ENCODE assay signal across 9 cellular contexts in the genomic region with DNA sequence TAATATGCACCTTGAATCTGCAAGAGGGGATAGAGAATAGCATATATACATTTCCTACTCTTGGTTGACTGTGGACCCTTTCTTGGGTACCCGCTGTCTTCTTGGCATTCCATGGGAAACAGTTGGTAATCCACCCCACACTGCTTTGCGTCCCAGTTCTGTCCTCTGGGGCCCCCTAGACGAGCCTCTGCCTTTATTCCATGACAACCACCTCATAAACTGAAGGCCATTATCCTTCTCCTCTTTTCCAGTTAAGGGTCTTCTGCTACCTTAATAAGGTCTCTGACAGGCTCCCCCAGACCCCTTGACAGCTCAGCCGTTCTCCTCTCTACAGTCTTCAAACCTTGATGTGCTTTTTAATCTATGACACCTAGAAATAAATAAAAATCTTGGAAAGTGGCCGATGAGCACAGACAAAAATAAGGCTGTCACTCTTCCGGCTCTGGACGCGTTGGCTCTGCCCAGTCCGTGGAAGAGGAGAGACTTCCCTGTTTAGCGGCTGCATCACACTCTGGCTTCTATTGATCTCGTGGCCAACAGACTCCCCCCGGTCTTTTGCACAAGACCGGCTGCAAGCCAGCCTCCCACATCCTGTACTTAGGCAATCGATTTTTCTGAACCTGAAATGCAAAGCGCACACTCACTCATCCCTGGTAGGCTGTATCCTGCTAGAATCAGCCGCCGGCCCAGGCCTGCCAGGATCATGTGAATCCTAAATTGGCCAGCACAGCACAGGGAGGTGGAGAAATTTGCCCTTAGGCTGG.
DNase-seq lines count a peak whose midpoint lies in the region; TF ChIP-seq lines count a peak whose summit lies in the region.
"Had no signal": no experiment of that assay in that cellular context is flagged by ENCODE, and none has a peak within 500 bp of the region (broad histone marks: within the 10 kb centered on the region; RNA-seq: fewer than 3 reads in every experiment).

No MANE protein-coding gene starts in this region.

- intact Hi-C loops in Caco-2 (cut with micrococcal nuclease; ENCODE audit: unreplicated experiment), result no loop called here

- DNase-seq in AML-193 (lab: John Stamatoyannopoulos, UW) (peak; percentile 96 to 97), NB4 (ENCODE audit: low read depth) (peak; percentile 97), UCSD-AML1 (lab: John Stamatoyannopoulos, UW; ENCODE audit: unreplicated experiment) (peak; percentile 68), mesenteric fat pad (ENCODE audit: low spot score) (peak; percentile 87), hepatocyte (ENCODE audit: low spot score) (no peak), NCI-H1105 treated with DMSO at 0.1 percent for 48 hours (lab: John Stamatoyannopoulos, UW) (no peak), Caco-2 (no peak)
- no peak for DNase-seq in effector CD4-positive, alpha-beta T cell
- DNase-seq: CD4-positive, CD25-positive, alpha-beta regulatory T cell had no signal

- POLR2A ChIA-PET in Caco-2 (lab: Charles Lee), result no interaction called here

- no TSS peak for BruUV-seq in Caco-2 (replicated peaks; lab: Mats Ljungman, UMichigan)

- H3K79me2 ChIP-seq in hepatocyte, result no peaks in the 10 kb centered on the region

- H3K36me3 Mint-ChIP-seq in Caco-2 (ENCODE audit: insufficient read depth, unreplicated experiment), result no peaks in the 10 kb centered on the region
- H3K36me3 Mint-ChIP-seq: CD4-positive, CD25-positive, alpha-beta regulatory T cell had no signal

- no peaks in the 10 kb centered on the region for H3K27me3 Mint-ChIP-seq in Caco-2 (ENCODE audit: insufficient read depth, unreplicated experiment)

- no peaks in the 10 kb centered on the region for H3K9me2 ChIP-seq in hepatocyte (replicated peaks; ENCODE audit: insufficient read depth)

- WGBS in hepatocyte (ENCODE audit: low lambda C conversion rate, missing lambda C conversion rate), result 71% methylated on average over 17 of the region's 17 CpGs

- H4K20me1 ChIP-seq in hepatocyte (ENCODE audit: insufficient read depth, poor library complexity, severe bottlenecking), result no peaks in the 10 kb centered on the region

- no peaks in the 10 kb centered on the region for H3K36me3 ChIP-seq in hepatocyte (replicated peaks; ENCODE audit: insufficient read depth, low read depth)
- H3K36me3 ChIP-seq in Caco-2 (ENCODE audit: control insufficient read depth, insufficient read depth, low read length), result no peaks in the 10 kb centered on the region

- TF ChIP-seq POLR2A in NB4 (IDR thresholded peaks at IDR 0.05; ENCODE audit: extremely low read depth, insufficient read length), result no peak

- H3K4me2 ChIP-seq in hepatocyte, result no peak overlapping the region

- H3K4me3 ChIP-seq in NB4 (ENCODE audit: low read depth, low read length) (peak overlapping the region; percentile 49), hepatocyte (no peak overlapping the region), Caco-2 (ENCODE audit: low read depth, low read length) (no peak overlapping the region)

- H2AFZ ChIP-seq in hepatocyte, result no peak overlapping the region

- H3K4me1 ChIP-seq in hepatocyte (ENCODE audit: insufficient read depth) (peaks cover 3% of the 10 kb centered on the region), Caco-2 (no peaks in the 10 kb centered on the region)

- TF ChIP-seq CTCF in NB4 (IDR thresholded peaks at IDR 0.05; ENCODE audit: low read depth, low read length) (no peak), hepatocyte (IDR thresholded peaks at IDR 0.05; ENCODE audit: poor library complexity) (no peak), Caco-2 (IDR thresholded peaks at IDR 0.05; ENCODE audit: insufficient read depth in 1 of 2, low read depth in 1 of 2, low read length in 1 of 2, severe bottlenecking in 1 of 2, unreplicated experiment in 1 of 2) (no peak)

- CTCF ChIA-PET in Caco-2 (lab: Charles Lee), result no interaction called here

- H3K4me3 Mint-ChIP-seq in Caco-2 (ENCODE audit: unreplicated experiment), result no peak overlapping the region
- H3K4me3 Mint-ChIP-seq: CD4-positive, CD25-positive, alpha-beta regulatory T cell had no signal

- no peaks in the 10 kb centered on the region for H3K27me3 ChIP-seq in hepatocyte
- no peaks in the 10 kb centered on the region for H3K27me3 ChIP-seq in Caco-2 (replicated peaks; ENCODE audit: control insufficient read depth, insufficient read depth, low read length)

- no peak overlapping the region for H3K27ac ChIP-seq in hepatocyte

- H3K27ac Mint-ChIP-seq in Caco-2 (ENCODE audit: unreplicated experiment), result no peak overlapping the region
- H3K27ac Mint-ChIP-seq: CD4-positive, CD25-positive, alpha-beta regulatory T cell had no signal

- no peaks in the 10 kb centered on the region for H3K9me3 Mint-ChIP-seq in Caco-2 (ENCODE audit: unreplicated experiment)

- H3K4me1 Mint-ChIP-seq in Caco-2 (ENCODE audit: low read depth, unreplicated experiment), result no peaks in the 10 kb centered on the region
- H3K4me1 Mint-ChIP-seq: CD4-positive, CD25-positive, alpha-beta regulatory T cell had no signal

- H3K9me3 ChIP-seq in hepatocyte (ENCODE audit: low read depth), result no peaks in the 10 kb centered on the region
- no peaks in the 10 kb centered on the region for H3K9me3 ChIP-seq in Caco-2

Comparison
In these comparisons a context has a peak if more than half of its experiments do, and no peak if none do; other contexts are left out.
1. DNase-seq: peak in AML-193 (2 of 2), NB4 (single experiment), UCSD-AML1 (single experiment) and mesenteric fat pad (single experiment); none in hepatocyte (single experiment), NCI-H1105 treated with DMSO at 0.1 percent for 48 hours (single experiment), Caco-2 (0 of 2) and effector CD4-positive, alpha-beta T cell (single experiment).